ENCODE assay signal across 1 cellular context in genomic region chr14:22524105-22524783, GRCh38.
TF ChIP-seq lines count a peak whose summit lies in the region.

No MANE protein-coding gene starts in this region.

TF ChIP-seq in IMR-90, 13 proteins besides CTCF, POLR2A, EP300 and RAD21 (continued from another document):
- TF ChIP-seq CEBPB (IDR thresholded peaks at IDR 0.05; ENCODE audit: low read depth, low read length) (no peak), MAFK (IDR thresholded peaks at IDR 0.05; ENCODE audit: low read depth, low read length) (no peak), RFX5 (IDR thresholded peaks at IDR 0.05; ENCODE audit: low read depth, low read length) (no peak), BHLHE40 (IDR thresholded peaks at IDR 0.05; ENCODE audit: low read depth, low read length) (no peak)
